Comparison of ENCODE assay signal across 21 cellular contexts in genomic region chr12:12185424-12185823, GRCh38.
DNase-seq lines count a peak whose midpoint lies in the region; ATAC-seq, FAIRE-seq and TF ChIP-seq lines count a peak whose summit lies in the region.
"Had no signal": no experiment of that assay in that cellular context is flagged by ENCODE, and none has a peak within 500 bp of the region (broad histone marks: within the 10 kb centered on the region; RNA-seq: fewer than 3 reads in every experiment).

No MANE protein-coding gene starts in this region.

- H3K27ac ChIP-seq in HEK293 (ENCODE audit: extremely low read depth, low read depth, low read length) (no peak overlapping the region), K562 (ENCODE audit: extremely low read depth, low read depth, low read length) (no peak overlapping the region)

- no peaks in the 10 kb centered on the region for H3K27me3 ChIP-seq in K562 (ENCODE audit: control insufficient read depth in 2 of 2, insufficient read depth in 2 of 2, low read length in 2 of 2)
- H3K27me3 ChIP-seq: BE2C had no signal

- no peak for TF ChIP-seq CTCF in HEK293 (tag by site-specific recombination; IDR thresholded peaks at IDR 0.05)
- no peak for TF ChIP-seq CTCF in K562 (IDR thresholded peaks at IDR 0.05 in 2 of 3, conservative IDR thresholded peaks at IDR 0.05 in 1 of 3; ENCODE audit: insufficient read depth in 2 of 3, low read depth in 1 of 3, low read length in 3 of 3)
- TF ChIP-seq CTCF in progenitor cell of endocrine pancreas (IDR thresholded peaks at IDR 0.05; ENCODE audit: unreplicated experiment), result no peak

- H2AFZ ChIP-seq in K562 (ENCODE audit: low read depth, low read length), result no peak overlapping the region

- no peaks in the 10 kb centered on the region for H3K9me1 ChIP-seq in K562 (ENCODE audit: control insufficient read depth, insufficient read depth, low read length)

- H3K27me3 Mint-ChIP-seq in progenitor cell of endocrine pancreas, result no peaks in the 10 kb centered on the region

- in situ Hi-C loops in K562 (cut with MboI), result no loop called here

- no peaks in the 10 kb centered on the region for H4K20me1 ChIP-seq in K562 (replicated peaks; ENCODE audit: control insufficient read depth, insufficient read depth, low read length)

- WGBS in K562 (ENCODE audit: insufficient coverage, low coverage, missing lambda C conversion rate), result 60% methylated on average over 3 of the region's 3 CpGs

- intact Hi-C loops in K562 (cut with micrococcal nuclease), result no loop called here

- H3K79me2 ChIP-seq in K562 (ENCODE audit: control insufficient read depth, insufficient read depth, low read length), result peaks cover 9% of the 10 kb centered on the region; the same call in 2 of the 3 replicates

- no peak for FAIRE-seq in K562 (lab: Jason Lieb, UNC)
- FAIRE-seq: A204.1 had no signal

- H3K9me3 ChIP-seq in HEK293 (ENCODE audit: control insufficient read depth, insufficient read depth, low read depth, low read length), result no peaks in the 10 kb centered on the region
- no peaks in the 10 kb centered on the region for H3K9me3 ChIP-seq in K562 (replicated peaks; ENCODE audit: control insufficient read depth, insufficient read depth, low read depth, low read length)
- H3K9me3 ChIP-seq: BE2C had no signal

- H3K4me1 ChIP-seq in HEK293 (ENCODE audit: control insufficient read depth, insufficient read depth, low read length) (peaks cover 17% of the 10 kb centered on the region), K562 (replicated peaks in 1 of 2; ENCODE audit: control insufficient read depth in 2 of 2, insufficient read depth in 2 of 2, low read length in 2 of 2) (peaks cover 5 to 8% of the 10 kb centered on the region in 2 experiments; a peak in 2 of 5 replicates)

- H3K4me3 ChIP-seq in HEK293 (ENCODE audit: low read depth, low read length), result no peak overlapping the region
- H3K4me3 ChIP-seq in K562, result no peak overlapping the region

- TF ChIP-seq RAD21 in K562 (CRISPR knock-in tag; conservative IDR thresholded peaks at IDR 0.05 in 1 of 2, IDR thresholded peaks at IDR 0.05 in 1 of 2), result no peak

- H3K36me3 ChIP-seq in HEK293 (ENCODE audit: control insufficient read depth in 2 of 2, insufficient read depth in 1 of 2, low read length in 2 of 2) (peaks cover 0 to 8% of the 10 kb centered on the region in 2 experiments; a peak in 2 of 3 replicates), K562 (ENCODE audit: control insufficient read depth, insufficient read depth, low read length) (peaks cover 10% of the 10 kb centered on the region)

- BruUV-seq in K562 (replicated peaks; lab: Mats Ljungman, UMichigan), result no TSS peak

- TF ChIP-seq EP300 in K562 (IDR thresholded peaks at IDR 0.05; ENCODE audit: low read length), result no peak

- peaks cover 21% of the 10 kb centered on the region for H3K36me3 Mint-ChIP-seq in progenitor cell of endocrine pancreas (ENCODE audit: insufficient read depth)
- H3K36me3 Mint-ChIP-seq: CD4-positive, CD25-positive, alpha-beta regulatory T cell; IgD-negative memory B cell had no signal

- ATAC-seq in K562, result no peak
- ATAC-seq in GM19397 (IDR thresholded peaks at IDR 0.05; ENCODE audit: unreplicated experiment), result no peak
- ATAC-seq: Panc1 had no signal

- no peak for TF ChIP-seq POLR2A in K562 (conservative IDR thresholded peaks at IDR 0.05)

- H3K27ac Mint-ChIP-seq in progenitor cell of endocrine pancreas, result peak overlapping the region; percentile 85
- H3K27ac Mint-ChIP-seq: CD4-positive, CD25-positive, alpha-beta regulatory T cell had no signal

- H3K4me1 Mint-ChIP-seq in progenitor cell of endocrine pancreas (ENCODE audit: low read depth), result peaks cover 48% of the 10 kb centered on the region
- H3K4me1 Mint-ChIP-seq: IgD-negative memory B cell had no signal

- POLR2A ChIA-PET in HEK293 (lab: Yijun Ruan, JAX) (no interaction called here), K562 (lab: Yijun Ruan, JAX) (no interaction called here)

- H3K4me3 Mint-ChIP-seq in progenitor cell of endocrine pancreas (ENCODE audit: low read depth), result no peak overlapping the region
- H3K4me3 Mint-ChIP-seq: CD4-positive, CD25-positive, alpha-beta regulatory T cell; H9; IgD-negative memory B cell had no signal

- CTCF ChIA-PET in HEK293 (lab: Yijun Ruan, JAX), result no interaction called here
- CTCF ChIA-PET in K562 (lab: Yijun Ruan, JAX; ENCODE audit: low intra/inter-chr PET ratio), result no interaction called here

- no peak overlapping the region for H3K4me2 ChIP-seq in K562 (ENCODE audit: insufficient read depth, low read length)

- no peak overlapping the region for H3K9ac ChIP-seq in K562 (ENCODE audit: insufficient read depth in 1 of 2, low read depth in 2 of 2, low read length in 2 of 2)

- no peaks in the 10 kb centered on the region for H3K9me3 Mint-ChIP-seq in progenitor cell of endocrine pancreas (ENCODE audit: low read depth)
- H3K9me3 Mint-ChIP-seq: H9 had no signal

- DNase-seq in K562 (ENCODE audit: extremely low read depth in 1 of 4, low spot score in 3 of 4) (no peak), fibroblast of peridontal ligament (ENCODE audit: extremely low read depth) (peak; percentile 69), progenitor cell of endocrine pancreas (ENCODE audit: low spot score, unreplicated experiment) (no peak), AG08395 (ENCODE audit: low spot score) (no peak), foreskin melanocyte (no peak)
- no peak for DNase-seq in stimulated activated naive CD4-positive, alpha-beta T cell treated with Interleukin-2 at 50 U/mL for 16 hours (lab: John Stamatoyannopoulos, UW)
- DNase-seq: BE2C; CD4-positive, CD25-positive, alpha-beta regulatory T cell; H9; Karpas-422; NCI-H1417 treated with DMSO at 0.1 percent for 48 hours; NCI-H187; NCI-H2107; NCI-H510A; NCI-H748 treated with DMSO at 0.1 percent for 48 hours; NK-92 treated with Interleukin-12 subunit alpha and Interleukin-12 subunit beta, amount 100 ng/mL, for 24 hours had no signal

TF ChIP-seq in HEK293, 187 proteins besides CTCF, POLR2A, EP300 and RAD21 (continues in another document):
- peak; percentile 28; the same call in 1 of the 2 replicates for TF ChIP-seq PRDM6 (tag by site-specific recombination; IDR thresholded peaks at IDR 0.05)

TF ChIP-seq in K562, 482 proteins besides CTCF, POLR2A, EP300 and RAD21:
- TF ChIP-seq ZNF639 (CRISPR knock-in tag; conservative IDR thresholded peaks at IDR 0.05 in 1 of 2, IDR thresholded peaks at IDR 0.05 in 1 of 2) (no peak), HIVEP1 (CRISPR knock-in tag; IDR thresholded peaks at IDR 0.05) (no peak), ZNF77 (CRISPR knock-in tag; IDR thresholded peaks at IDR 0.05) (no peak)
- TF ChIP-seq, protein P1, sequence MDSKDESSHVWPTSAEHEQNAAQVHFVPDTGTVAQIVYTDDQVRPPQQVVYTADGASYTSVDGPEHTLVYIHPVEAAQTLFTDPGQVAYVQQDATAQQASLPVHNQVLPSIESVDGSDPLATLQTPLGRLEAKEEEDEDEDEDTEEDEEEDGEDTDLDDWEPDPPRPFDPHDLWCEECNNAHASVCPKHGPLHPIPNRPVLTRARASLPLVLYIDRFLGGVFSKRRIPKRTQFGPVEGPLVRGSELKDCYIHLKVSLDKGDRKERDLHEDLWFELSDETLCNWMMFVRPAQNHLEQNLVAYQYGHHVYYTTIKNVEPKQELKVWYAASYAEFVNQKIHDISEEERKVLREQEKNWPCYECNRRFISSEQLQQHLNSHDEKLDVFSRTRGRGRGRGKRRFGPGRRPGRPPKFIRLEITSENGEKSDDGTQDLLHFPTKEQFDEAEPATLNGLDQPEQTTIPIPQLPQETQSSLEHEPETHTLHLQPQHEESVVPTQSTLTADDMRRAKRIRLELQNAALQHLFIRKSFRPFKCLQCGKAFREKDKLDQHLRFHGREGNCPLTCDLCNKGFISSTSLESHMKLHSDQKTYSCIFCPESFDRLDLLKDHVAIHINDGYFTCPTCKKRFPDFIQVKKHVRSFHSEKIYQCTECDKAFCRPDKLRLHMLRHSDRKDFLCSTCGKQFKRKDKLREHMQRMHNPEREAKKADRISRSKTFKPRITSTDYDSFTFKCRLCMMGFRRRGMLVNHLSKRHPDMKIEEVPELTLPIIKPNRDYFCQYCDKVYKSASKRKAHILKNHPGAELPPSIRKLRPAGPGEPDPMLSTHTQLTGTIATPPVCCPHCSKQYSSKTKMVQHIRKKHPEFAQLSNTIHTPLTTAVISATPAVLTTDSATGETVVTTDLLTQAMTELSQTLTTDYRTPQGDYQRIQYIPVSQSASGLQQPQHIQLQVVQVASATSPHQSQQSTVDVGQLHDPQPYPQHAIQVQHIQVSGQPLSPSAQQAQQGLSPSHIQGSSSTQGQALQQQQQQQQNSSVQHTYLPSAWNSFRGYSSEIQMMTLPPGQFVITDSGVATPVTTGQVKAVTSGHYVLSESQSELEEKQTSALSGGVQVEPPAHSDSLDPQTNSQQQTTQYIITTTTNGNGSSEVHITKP (IDR thresholded peaks at IDR 0.05; ENCODE audit: partially characterized antibody), result peak; percentile 78
- TF ChIP-seq, protein P2, sequence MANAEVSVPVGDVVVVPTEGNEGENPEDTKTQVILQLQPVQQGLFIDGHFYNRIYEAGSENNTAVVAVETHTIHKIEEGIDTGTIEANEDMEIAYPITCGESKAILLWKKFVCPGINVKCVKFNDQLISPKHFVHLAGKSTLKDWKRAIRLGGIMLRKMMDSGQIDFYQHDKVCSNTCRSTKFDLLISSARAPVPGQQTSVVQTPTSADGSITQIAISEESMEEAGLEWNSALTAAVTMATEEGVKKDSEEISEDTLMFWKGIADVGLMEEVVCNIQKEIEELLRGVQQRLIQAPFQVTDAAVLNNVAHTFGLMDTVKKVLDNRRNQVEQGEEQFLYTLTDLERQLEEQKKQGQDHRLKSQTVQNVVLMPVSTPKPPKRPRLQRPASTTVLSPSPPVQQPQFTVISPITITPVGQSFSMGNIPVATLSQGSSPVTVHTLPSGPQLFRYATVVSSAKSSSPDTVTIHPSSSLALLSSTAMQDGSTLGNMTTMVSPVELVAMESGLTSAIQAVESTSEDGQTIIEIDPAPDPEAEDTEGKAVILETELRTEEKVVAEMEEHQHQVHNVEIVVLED (CRISPR knock-in tag; IDR thresholded peaks at IDR 0.05), result no peak
